8 cellular contexts compared by ENCODE assay signal in the genomic region with DNA sequence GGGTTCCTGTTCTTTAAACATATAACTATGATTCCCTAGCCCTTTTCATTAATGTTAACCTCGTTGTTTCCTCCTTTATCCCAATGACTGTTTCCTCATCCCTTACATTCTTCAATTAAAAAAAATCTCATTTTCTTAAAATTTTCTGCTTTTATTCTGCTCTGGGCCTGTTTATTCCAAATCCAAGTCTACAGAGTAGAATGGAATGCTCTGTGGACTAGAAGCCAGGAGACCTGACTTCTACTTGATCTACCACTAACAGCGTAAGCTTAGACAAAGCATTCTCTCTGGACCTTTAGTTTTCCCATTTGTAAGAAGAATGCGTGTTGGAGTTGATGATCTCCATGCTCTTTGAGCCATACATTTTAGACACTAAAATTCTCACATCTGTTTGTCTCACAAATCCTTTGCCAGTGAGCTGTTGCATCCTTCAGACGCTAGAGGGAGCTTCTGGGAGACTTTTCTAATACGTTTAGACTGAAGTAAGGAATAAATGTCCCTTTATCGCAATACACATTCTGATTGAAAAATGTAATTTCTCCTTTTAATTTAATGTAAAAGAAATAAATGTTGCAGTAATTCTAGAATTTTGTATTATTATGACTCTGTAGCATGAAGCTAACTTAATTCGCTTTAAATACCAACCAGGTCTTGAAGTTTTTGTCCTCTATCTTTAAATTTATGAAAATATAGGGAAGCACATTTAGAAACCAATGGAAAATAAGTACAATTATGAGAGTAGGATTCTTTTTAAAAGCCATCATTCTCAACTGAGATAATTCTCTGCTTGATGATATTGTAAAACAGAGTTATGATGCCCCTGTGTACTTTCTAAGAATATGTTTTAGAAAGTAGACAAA. TPM values are rescaled to one million over a fixed set of nuclear protein-coding genes. Genes with fewer than 3 reads are reported as not detected.
DNase-seq lines count a peak whose midpoint lies in the region; ATAC-seq and TF ChIP-seq lines count a peak whose summit lies in the region.

No MANE protein-coding gene starts in this region.

- no peak for TF ChIP-seq EP300 in suprapubic skin (IDR thresholded peaks at IDR 0.05)

- ATAC-seq in GM21447 (IDR thresholded peaks at IDR 0.05; ENCODE audit: unreplicated experiment): peak; percentile 83

- H3K4me1 ChIP-seq in suprapubic skin: peaks cover 5% of the 10 kb centered on the region

- H3K4me3 ChIP-seq in suprapubic skin: no peak overlapping the region

- H3K9me3 ChIP-seq in suprapubic skin: no peaks in the 10 kb centered on the region

- H3K36me3 ChIP-seq in suprapubic skin: no peaks in the 10 kb centered on the region

- WGBS in suprapubic skin: 29% methylated on average over 7 of the region's 7 CpGs

- peak; percentile 47 for DNase-seq in SIG-M5 treated with dmso at 0.1 percent for 504 hours (lab: John Stamatoyannopoulos, UW; ENCODE audit: unreplicated experiment)
- no peak for DNase-seq in SIG-M5 (lab: John Stamatoyannopoulos, UW)
- DNase-seq in HPDE6-E6E7 (ENCODE audit: extremely low spot score): peak; percentile 21
- DNase-seq in NCI-H82 (lab: John Stamatoyannopoulos, UW): peak; percentile 91
- DNase-seq in brain pericyte (ENCODE audit: low read depth, low spot score): peak; percentile 13
- DNase-seq in kidney glomerular epithelial cell (lab: John Stamatoyannopoulos, UW): peak; percentile 69
- no peak for DNase-seq in suprapubic skin (ENCODE audit: low spot score in 2 of 2)

- H3K27ac ChIP-seq in suprapubic skin: no peak overlapping the region

- peak; percentile 46 to 87 for TF ChIP-seq CTCF in suprapubic skin (IDR thresholded peaks at IDR 0.05)

- H3K27me3 ChIP-seq in suprapubic skin: peaks cover 4% of the 10 kb centered on the region

- no peak for TF ChIP-seq POLR2A in suprapubic skin (IDR thresholded peaks at IDR 0.05)

RNA-seq across cellular contexts. Expression of gene GMNC, which starts 21.7 kb away (rescaled TPM):
- total RNA-seq in suprapubic skin: under 1 TPM in 1 of 4 donors, not detected in 3; 0.13 TPM

Comparison
In these comparisons a context has a peak if more than half of its experiments do, and no peak if none do; other contexts are left out.
1. DNase-seq: peak in SIG-M5 treated with dmso at 0.1 percent for 504 hours (single experiment), HPDE6-E6E7 (single experiment), NCI-H82 (single experiment), brain pericyte (single experiment) and kidney glomerular epithelial cell (single experiment); none in SIG-M5 (single experiment) and suprapubic skin (0 of 2).